In the genomic region with DNA sequence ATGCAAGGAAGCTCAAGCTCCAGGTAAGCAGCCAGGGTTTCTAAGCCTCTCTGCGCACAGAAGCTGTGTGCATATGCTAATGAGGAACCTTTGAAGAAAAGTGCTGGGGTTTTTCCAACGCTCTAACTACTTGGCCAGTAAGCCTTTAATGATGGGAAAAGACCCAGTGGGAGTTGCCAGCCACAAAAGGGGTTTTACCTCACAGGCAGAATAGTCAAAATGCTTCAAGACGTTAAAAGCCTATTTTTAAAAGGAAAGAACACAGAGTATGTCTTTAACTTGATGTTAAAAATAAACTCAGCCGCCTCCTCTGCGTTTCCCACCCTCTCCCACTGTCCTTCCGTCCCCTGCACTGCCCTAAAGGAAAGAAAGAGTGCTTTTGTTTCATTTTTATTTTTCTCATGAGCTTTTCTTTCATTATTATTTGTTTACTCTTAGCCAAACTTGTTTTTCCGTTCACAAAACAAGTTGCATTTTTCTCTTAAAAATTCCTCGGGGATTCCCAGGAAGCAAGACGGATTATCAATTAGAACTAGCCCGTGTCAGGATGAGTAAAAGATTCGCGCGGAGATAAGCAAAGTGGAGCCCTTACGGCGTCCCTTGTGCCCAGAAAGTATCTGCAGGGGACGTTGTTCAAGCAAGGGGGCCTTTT, we compare ENCODE assay signal across 8 cellular contexts.
DNase-seq lines count a peak whose midpoint lies in the region; ATAC-seq and TF ChIP-seq lines count a peak whose summit lies in the region.

No MANE protein-coding gene starts in this region.

- H3K9me3 Mint-ChIP-seq in CD14-positive monocyte = peaks cover 0 to 3% (median 0%) of the 10 kb centered on the region in 7 donors
- no peaks in the 10 kb centered on the region for H3K9me3 Mint-ChIP-seq in activated T-helper 17 cell treated with anti-CD3 and anti-CD28 coated beads, Interleukin-2, amount 50 U/mL, for 72 hours

- no peak for DNase-seq in CD14-positive monocyte (ENCODE audit: low spot score)
- DNase-seq in iPS DF 4.7 (ENCODE audit: extremely low read depth, low spot score) = peak; percentile 30
- no peak for DNase-seq in NCI-H1105 treated with DMSO at 0.1 percent for 48 hours (lab: John Stamatoyannopoulos, UW)
- DNase-seq in KG1 (lab: John Stamatoyannopoulos, UW) = no peak

- TF ChIP-seq CTCF in CD14-positive monocyte (IDR thresholded peaks at IDR 0.05) = no peak

- H3K36me3 Mint-ChIP-seq in CD14-positive monocyte = no peaks in the 10 kb centered on the region
- no peaks in the 10 kb centered on the region for H3K36me3 Mint-ChIP-seq in activated T-helper 17 cell treated with anti-CD3 and anti-CD28 coated beads, Interleukin-2, amount 50 U/mL, for 72 hours (ENCODE audit: low read depth)

- H3K27me3 Mint-ChIP-seq in CD14-positive monocyte (ENCODE audit: low read depth in 3 of 3) = no peaks in the 10 kb centered on the region
- H3K27me3 Mint-ChIP-seq in activated T-helper 17 cell treated with anti-CD3 and anti-CD28 coated beads, Interleukin-2, amount 50 U/mL, for 72 hours = peaks cover 14% of the 10 kb centered on the region

- H3K4me1 Mint-ChIP-seq in CD14-positive monocyte = peaks cover 19% of the 10 kb centered on the region
- H3K4me1 Mint-ChIP-seq in activated T-helper 17 cell treated with anti-CD3 and anti-CD28 coated beads, Interleukin-2, amount 50 U/mL, for 72 hours = peaks cover 8% of the 10 kb centered on the region

- H3K27ac Mint-ChIP-seq in CD14-positive monocyte = no peak overlapping the region
- H3K27ac Mint-ChIP-seq in activated T-helper 17 cell treated with anti-CD3 and anti-CD28 coated beads, Interleukin-2, amount 50 U/mL, for 72 hours = peak overlapping the region; percentile 55

- H3K4me3 Mint-ChIP-seq in CD14-positive monocyte = peak overlapping the region; percentile 31 to 69
- H3K4me3 Mint-ChIP-seq in activated T-helper 17 cell treated with anti-CD3 and anti-CD28 coated beads, Interleukin-2, amount 50 U/mL, for 72 hours = peak overlapping the region; percentile 82

- peak overlapping the region in 7 of 21 experiments; percentile 2 to 59 (median 26) for H3K27ac ChIP-seq in skin epidermis

- ATAC-seq in GM19043 (IDR thresholded peaks at IDR 0.05; ENCODE audit: low read depth, unreplicated experiment) = peak; percentile 44
- peak; percentile 49 for ATAC-seq in HG03175 (IDR thresholded peaks at IDR 0.05; ENCODE audit: unreplicated experiment)
- ATAC-seq in activated T-helper 17 cell treated with anti-CD3 and anti-CD28 coated beads, Interleukin-2, amount 50 U/mL, for 72 hours (replicated peaks) = peak; percentile 99

- H3K4me3 ChIP-seq in skin epidermis = peak overlapping the region; percentile 11 to 46 (median 32)

- intact Hi-C loops in CD14-positive monocyte (cut with micrococcal nuclease) = no loop called here

Comparison
In these comparisons a context has a peak if more than half of its experiments do, and no peak if none do; other contexts are left out.
1. ATAC-seq: peak in every context shown above with its lines; median percentile 99 in activated T-helper 17 cell treated with anti-CD3 and anti-CD28 coated beads, Interleukin-2, amount 50 U/mL, for 72 hours; 49 in HG03175; 44 in GM19043.